In the genomic region with DNA sequence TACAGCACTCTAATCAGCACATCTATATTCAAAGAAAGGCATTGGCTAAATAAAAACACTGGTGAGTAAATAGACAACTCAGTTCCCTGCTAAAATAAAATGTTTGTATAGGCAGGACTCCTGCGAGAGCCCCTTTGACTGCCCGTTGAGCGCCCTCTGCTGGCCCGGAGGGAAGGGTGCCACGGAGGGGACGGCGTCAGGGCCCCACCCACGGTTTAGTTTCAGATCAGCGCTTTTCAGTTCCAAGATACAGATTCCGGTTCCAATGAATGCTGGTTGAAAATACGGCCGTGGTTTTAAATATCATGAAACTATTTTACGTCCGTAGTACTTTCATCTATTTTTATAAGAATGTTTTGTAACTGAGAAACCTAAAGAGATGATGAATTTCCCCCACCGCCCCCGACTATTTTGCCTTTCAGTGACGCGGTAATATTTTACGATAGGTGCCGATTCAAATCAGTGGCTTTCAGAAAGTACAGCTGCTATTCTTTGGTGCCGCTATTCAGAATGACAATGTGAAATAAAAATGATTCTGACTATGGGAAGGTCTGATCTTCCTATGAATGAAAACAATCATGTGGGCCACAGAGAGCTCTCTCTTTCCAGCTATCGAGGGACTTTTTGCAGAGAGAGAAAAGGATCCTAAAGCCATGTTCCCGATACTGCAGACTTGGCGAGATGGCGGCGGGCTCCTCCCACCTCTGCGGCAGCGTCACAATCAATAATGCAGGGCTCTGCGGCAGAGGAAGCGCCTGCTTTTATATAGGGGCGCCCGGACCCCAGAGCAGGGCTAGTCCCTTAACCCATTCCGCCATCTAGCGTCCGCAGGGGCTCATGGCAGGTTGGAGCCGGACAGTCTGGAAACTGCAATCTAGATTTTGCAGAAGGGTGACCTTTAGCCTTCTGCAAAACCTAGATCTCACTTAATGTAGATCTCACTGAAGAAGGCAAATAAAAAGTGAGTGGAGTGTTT, we compare ENCODE assay signal across 1 cellular context.
TF ChIP-seq lines count a peak whose summit lies in the region.

No MANE protein-coding gene starts in this region.

TF ChIP-seq in K562, 482 proteins besides CTCF, POLR2A, EP300 and RAD21 (continued from another document and continues in another):
- TF ChIP-seq HDAC2 (IDR thresholded peaks at IDR 0.05) (0 out of 2 replicates have a peak, but pooled peaks have one; percentile 33), ZNF778 (CRISPR knock-in tag; IDR thresholded peaks at IDR 0.05) (no peak), ELF2 (CRISPR knock-in tag; IDR thresholded peaks at IDR 0.05) (no peak), ZNF445 (CRISPR knock-in tag; IDR thresholded peaks at IDR 0.05; ENCODE audit: low read depth) (no peak), HNRNPL (IDR thresholded peaks at IDR 0.05; ENCODE audit: low read depth, low read length) (no peak), SUPT5H (IDR thresholded peaks at IDR 0.05) (no peak), SMAD2 (IDR thresholded peaks at IDR 0.05; ENCODE audit: low read depth, low read length) (no peak), HEY1 (CRISPR knock-in tag; IDR thresholded peaks at IDR 0.05; ENCODE audit: borderline replicate concordance) (no peak), SMAD4 (CRISPR knock-in tag; conservative IDR thresholded peaks at IDR 0.05) (peak; percentile 89), GATA2 (CRISPR knock-in tag; IDR thresholded peaks at IDR 0.05) (no peak), MYC (IDR thresholded peaks at IDR 0.05; ENCODE audit: low read depth, low read length) (no peak; the same call in 1 of the 2 replicates), MYC (CRISPR knock-in tag; IDR thresholded peaks at IDR 0.05; ENCODE audit: borderline replicate concordance, low read depth) (no peak), PCBP1 (IDR thresholded peaks at IDR 0.05; ENCODE audit: low read depth, low read length, poor library complexity, severe bottlenecking) (no peak), ETV6 (IDR thresholded peaks at IDR 0.05; ENCODE audit: borderline replicate concordance in 1 of 2, low read depth in 2 of 2, low read length in 1 of 2) (no peak), ETV6 (CRISPR knock-in tag; IDR thresholded peaks at IDR 0.05; ENCODE audit: borderline replicate concordance) (no peak), ZKSCAN1 (IDR thresholded peaks at IDR 0.05; ENCODE audit: low read depth, low read length) (0 out of 2 replicates have a peak, but pooled peaks have one; percentile 26), PML (IDR thresholded peaks at IDR 0.05; ENCODE audit: low read length) (no peak; the same call in 1 of the 2 replicates), JUND (IDR thresholded peaks at IDR 0.05; ENCODE audit: borderline replicate concordance, low read depth, low read length) (0 out of 2 replicates have a peak, but pooled peaks have one; percentile 19), JUND (tag; IDR thresholded peaks at IDR 0.05; ENCODE audit: borderline replicate concordance, low read depth, low read length) (no peak; the same call in 2 of the 3 replicates), NCOR1 (IDR thresholded peaks at IDR 0.05) (0 out of 2 replicates have a peak, but pooled peaks have one; percentile 38), ZNF347 (CRISPR knock-in tag; IDR thresholded peaks at IDR 0.05; ENCODE audit: low read depth) (no peak), MXI1 (IDR thresholded peaks at IDR 0.05; ENCODE audit: low read depth, low read length) (no peak), ZNF263 (CRISPR knock-in tag; IDR thresholded peaks at IDR 0.05; ENCODE audit: borderline replicate concordance) (no peak), TAF9B (IDR thresholded peaks at IDR 0.05; ENCODE audit: partially characterized antibody) (no peak), ZNF79 (CRISPR knock-in tag; IDR thresholded peaks at IDR 0.05; ENCODE audit: low read depth) (no peak), KLF16 (IDR thresholded peaks at IDR 0.05) (peak; percentile 58; the same call in 1 of the 2 replicates), ZBTB8A (IDR thresholded peaks at IDR 0.05; ENCODE audit: partially characterized antibody) (no peak), TAF7 (tag; IDR thresholded peaks at IDR 0.05) (no peak)
- TF ChIP-seq, protein P1, sequence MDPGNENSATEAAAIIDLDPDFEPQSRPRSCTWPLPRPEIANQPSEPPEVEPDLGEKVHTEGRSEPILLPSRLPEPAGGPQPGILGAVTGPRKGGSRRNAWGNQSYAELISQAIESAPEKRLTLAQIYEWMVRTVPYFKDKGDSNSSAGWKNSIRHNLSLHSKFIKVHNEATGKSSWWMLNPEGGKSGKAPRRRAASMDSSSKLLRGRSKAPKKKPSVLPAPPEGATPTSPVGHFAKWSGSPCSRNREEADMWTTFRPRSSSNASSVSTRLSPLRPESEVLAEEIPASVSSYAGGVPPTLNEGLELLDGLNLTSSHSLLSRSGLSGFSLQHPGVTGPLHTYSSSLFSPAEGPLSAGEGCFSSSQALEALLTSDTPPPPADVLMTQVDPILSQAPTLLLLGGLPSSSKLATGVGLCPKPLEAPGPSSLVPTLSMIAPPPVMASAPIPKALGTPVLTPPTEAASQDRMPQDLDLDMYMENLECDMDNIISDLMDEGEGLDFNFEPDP (CRISPR knock-in tag; IDR thresholded peaks at IDR 0.05) = no peak
- TF ChIP-seq, protein P2, sequence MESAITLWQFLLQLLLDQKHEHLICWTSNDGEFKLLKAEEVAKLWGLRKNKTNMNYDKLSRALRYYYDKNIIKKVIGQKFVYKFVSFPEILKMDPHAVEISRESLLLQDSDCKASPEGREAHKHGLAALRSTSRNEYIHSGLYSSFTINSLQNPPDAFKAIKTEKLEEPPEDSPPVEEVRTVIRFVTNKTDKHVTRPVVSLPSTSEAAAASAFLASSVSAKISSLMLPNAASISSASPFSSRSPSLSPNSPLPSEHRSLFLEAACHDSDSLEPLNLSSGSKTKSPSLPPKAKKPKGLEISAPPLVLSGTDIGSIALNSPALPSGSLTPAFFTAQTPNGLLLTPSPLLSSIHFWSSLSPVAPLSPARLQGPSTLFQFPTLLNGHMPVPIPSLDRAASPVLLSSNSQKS (CRISPR knock-in tag; IDR thresholded peaks at IDR 0.05) = no peak
- TF ChIP-seq, protein P3, sequence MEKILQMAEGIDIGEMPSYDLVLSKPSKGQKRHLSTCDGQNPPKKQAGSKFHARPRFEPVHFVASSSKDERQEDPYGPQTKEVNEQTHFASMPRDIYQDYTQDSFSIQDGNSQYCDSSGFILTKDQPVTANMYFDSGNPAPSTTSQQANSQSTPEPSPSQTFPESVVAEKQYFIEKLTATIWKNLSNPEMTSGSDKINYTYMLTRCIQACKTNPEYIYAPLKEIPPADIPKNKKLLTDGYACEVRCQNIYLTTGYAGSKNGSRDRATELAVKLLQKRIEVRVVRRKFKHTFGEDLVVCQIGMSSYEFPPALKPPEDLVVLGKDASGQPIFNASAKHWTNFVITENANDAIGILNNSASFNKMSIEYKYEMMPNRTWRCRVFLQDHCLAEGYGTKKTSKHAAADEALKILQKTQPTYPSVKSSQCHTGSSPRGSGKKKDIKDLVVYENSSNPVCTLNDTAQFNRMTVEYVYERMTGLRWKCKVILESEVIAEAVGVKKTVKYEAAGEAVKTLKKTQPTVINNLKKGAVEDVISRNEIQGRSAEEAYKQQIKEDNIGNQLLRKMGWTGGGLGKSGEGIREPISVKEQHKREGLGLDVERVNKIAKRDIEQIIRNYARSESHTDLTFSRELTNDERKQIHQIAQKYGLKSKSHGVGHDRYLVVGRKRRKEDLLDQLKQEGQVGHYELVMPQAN (IDR thresholded peaks at IDR 0.05; ENCODE audit: borderline replicate concordance) = 0 out of 2 replicates have a peak, but pooled peaks have one; percentile 20
- TF ChIP-seq, protein P4, sequence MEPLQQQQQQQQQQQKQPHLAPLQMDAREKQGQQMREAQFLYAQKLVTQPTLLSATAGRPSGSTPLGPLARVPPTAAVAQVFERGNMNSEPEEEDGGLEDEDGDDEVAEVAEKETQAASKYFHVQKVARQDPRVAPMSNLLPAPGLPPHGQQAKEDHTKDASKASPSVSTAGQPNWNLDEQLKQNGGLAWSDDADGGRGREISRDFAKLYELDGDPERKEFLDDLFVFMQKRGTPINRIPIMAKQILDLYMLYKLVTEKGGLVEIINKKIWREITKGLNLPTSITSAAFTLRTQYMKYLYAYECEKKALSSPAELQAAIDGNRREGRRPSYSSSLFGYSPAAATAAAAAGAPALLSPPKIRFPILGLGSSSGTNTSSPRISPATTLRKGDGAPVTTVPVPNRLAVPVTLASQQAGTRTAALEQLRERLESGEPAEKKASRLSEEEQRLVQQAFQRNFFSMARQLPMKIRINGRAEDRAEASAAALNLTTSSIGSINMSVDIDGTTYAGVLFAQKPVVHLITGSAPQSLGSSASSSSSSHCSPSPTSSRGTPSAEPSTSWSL (CRISPR knock-in tag; IDR thresholded peaks at IDR 0.05; ENCODE audit: borderline replicate concordance) = no peak
- TF ChIP-seq, protein P5, sequence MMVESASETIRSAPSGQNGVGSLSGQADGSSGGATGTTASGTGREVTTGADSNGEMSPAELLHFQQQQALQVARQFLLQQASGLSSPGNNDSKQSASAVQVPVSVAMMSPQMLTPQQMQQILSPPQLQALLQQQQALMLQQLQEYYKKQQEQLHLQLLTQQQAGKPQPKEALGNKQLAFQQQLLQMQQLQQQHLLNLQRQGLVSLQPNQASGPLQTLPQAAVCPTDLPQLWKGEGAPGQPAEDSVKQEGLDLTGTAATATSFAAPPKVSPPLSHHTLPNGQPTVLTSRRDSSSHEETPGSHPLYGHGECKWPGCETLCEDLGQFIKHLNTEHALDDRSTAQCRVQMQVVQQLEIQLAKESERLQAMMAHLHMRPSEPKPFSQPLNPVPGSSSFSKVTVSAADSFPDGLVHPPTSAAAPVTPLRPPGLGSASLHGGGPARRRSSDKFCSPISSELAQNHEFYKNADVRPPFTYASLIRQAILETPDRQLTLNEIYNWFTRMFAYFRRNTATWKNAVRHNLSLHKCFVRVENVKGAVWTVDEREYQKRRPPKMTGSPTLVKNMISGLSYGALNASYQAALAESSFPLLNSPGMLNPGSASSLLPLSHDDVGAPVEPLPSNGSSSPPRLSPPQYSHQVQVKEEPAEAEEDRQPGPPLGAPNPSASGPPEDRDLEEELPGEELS (CRISPR knock-in tag; IDR thresholded peaks at IDR 0.05; ENCODE audit: borderline replicate concordance) = no peak
- TF ChIP-seq, protein P6, sequence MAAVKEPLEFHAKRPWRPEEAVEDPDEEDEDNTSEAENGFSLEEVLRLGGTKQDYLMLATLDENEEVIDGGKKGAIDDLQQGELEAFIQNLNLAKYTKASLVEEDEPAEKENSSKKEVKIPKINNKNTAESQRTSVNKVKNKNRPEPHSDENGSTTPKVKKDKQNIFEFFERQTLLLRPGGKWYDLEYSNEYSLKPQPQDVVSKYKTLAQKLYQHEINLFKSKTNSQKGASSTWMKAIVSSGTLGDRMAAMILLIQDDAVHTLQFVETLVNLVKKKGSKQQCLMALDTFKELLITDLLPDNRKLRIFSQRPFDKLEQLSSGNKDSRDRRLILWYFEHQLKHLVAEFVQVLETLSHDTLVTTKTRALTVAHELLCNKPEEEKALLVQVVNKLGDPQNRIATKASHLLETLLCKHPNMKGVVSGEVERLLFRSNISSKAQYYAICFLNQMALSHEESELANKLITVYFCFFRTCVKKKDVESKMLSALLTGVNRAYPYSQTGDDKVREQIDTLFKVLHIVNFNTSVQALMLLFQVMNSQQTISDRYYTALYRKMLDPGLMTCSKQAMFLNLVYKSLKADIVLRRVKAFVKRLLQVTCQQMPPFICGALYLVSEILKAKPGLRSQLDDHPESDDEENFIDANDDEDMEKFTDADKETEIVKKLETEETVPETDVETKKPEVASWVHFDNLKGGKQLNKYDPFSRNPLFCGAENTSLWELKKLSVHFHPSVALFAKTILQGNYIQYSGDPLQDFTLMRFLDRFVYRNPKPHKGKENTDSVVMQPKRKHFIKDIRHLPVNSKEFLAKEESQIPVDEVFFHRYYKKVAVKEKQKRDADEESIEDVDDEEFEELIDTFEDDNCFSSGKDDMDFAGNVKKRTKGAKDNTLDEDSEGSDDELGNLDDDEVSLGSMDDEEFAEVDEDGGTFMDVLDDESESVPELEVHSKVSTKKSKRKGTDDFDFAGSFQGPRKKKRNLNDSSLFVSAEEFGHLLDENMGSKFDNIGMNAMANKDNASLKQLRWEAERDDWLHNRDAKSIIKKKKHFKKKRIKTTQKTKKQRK (IDR thresholded peaks at IDR 0.05; ENCODE audit: borderline replicate concordance, low read depth, low read length) = no peak
- TF ChIP-seq, protein P7, sequence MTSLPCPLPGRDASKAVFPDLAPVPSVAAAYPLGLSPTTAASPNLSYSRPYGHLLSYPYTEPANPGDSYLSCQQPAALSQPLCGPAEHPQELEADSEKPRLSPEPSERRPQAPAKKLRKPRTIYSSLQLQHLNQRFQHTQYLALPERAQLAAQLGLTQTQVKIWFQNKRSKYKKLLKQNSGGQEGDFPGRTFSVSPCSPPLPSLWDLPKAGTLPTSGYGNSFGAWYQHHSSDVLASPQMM (CRISPR knock-in tag; IDR thresholded peaks at IDR 0.05) = no peak
- TF ChIP-seq, protein P8, sequence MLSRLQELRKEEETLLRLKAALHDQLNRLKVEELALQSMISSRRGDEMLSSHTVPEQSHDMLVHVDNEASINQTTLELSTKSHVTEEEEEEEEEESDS (CRISPR knock-in tag; IDR thresholded peaks at IDR 0.05) = no peak
- TF ChIP-seq, protein P9, sequence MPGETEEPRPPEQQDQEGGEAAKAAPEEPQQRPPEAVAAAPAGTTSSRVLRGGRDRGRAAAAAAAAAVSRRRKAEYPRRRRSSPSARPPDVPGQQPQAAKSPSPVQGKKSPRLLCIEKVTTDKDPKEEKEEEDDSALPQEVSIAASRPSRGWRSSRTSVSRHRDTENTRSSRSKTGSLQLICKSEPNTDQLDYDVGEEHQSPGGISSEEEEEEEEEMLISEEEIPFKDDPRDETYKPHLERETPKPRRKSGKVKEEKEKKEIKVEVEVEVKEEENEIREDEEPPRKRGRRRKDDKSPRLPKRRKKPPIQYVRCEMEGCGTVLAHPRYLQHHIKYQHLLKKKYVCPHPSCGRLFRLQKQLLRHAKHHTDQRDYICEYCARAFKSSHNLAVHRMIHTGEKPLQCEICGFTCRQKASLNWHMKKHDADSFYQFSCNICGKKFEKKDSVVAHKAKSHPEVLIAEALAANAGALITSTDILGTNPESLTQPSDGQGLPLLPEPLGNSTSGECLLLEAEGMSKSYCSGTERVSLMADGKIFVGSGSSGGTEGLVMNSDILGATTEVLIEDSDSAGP (CRISPR knock-in tag; IDR thresholded peaks at IDR 0.05) = no peak
